Comparison of ENCODE assay signal across 7 cellular contexts in genomic region chr15:89854863-89855262, GRCh38. TPM values are rescaled to one million over a fixed set of nuclear protein-coding genes. Genes with fewer than 3 reads are reported as not detected.
"Had no signal": no experiment of that assay in that cellular context is flagged by ENCODE, and none has a peak within 500 bp of the region (broad histone marks: within the 10 kb centered on the region; RNA-seq: fewer than 3 reads in every experiment).

No MANE protein-coding gene starts in this region.

RNA-seq across cellular contexts. Expression of gene ANPEP, which starts 40.2 kb away (rescaled TPM):
- total RNA-seq: activated naive CD4-positive, alpha-beta T cell treated with anti-CD3 and anti-CD28 coated beads for 36 hours had no signal

RNA-seq across cellular contexts. Expression of gene ARPIN, which starts 57.9 kb away (rescaled TPM):
- total RNA-seq: activated naive CD4-positive, alpha-beta T cell treated with anti-CD3 and anti-CD28 coated beads for 36 hours; activated naive CD4-positive, alpha-beta T cell treated with anti-CD3 and anti-CD28 coated beads, Interleukin-2, amount 50 U/mL, for 72 hours; activated naive CD8-positive, alpha-beta T cell treated with anti-CD3 and anti-CD28 coated beads for 36 hours; activated T-cell treated with anti-CD3 and anti-CD28 coated beads, Interleukin-2, amount 50 U/mL, for 72 hours; activated T-helper 1 cell treated with anti-CD3 and anti-CD28 coated beads, Interleukin-12 subunit alpha, Interleukin-12 subunit beta, Interleukin-2, Interleukin-4 antibody, amounts not matched to agents 30 ng/mL and 10 ng/mL and 1 ng/mL, durations not matched to agents 14 hours and 24 hours and 36 hours; activated T-helper 17 cell treated with anti-CD3 and anti-CD28 coated beads, Interleukin-2, amount 50 U/mL, for 72 hours; activated T-helper 2 cell treated with anti-CD3 and anti-CD28 coated beads, Interferon-gamma antibody, Interleukin-2, Interleukin-4, amounts not matched to agents 10 μg/mL and 5 μg/mL and 100 μg/mL, durations not matched to agents 14 hours and 24 hours and 36 hours had no signal
